8 cellular contexts compared by ENCODE assay signal in genomic region chr19:13099073-13099999, GRCh38. TPM values are rescaled to one million over a fixed set of nuclear protein-coding genes. Genes with fewer than 3 reads are reported as not detected.
DNase-seq lines count a peak whose midpoint lies in the region; ATAC-seq and TF ChIP-seq lines count a peak whose summit lies in the region.

No MANE protein-coding gene starts in this region.

- in situ Hi-C loops in GM13976 (cut with MboI; ENCODE audit: low sequenced_read_pairs, unreplicated experiment): no loop called here

- H3K4me3 Mint-ChIP-seq in osteocyte (ENCODE audit: unreplicated experiment): no peak overlapping the region

- H3K4me1 Mint-ChIP-seq in osteocyte (ENCODE audit: unreplicated experiment): peaks cover 25% of the 10 kb centered on the region

- ATAC-seq in activated naive CD4-positive, alpha-beta T cell treated with anti-CD3 and anti-CD28 coated beads, Interleukin-2, amount 50 U/mL, for 72 hours: peak; percentile 59 to 64

- TF ChIP-seq CTCF in GM13976 (IDR thresholded peaks at IDR 0.05; ENCODE audit: borderline replicate concordance, control extremely low read depth, extremely low read depth, insufficient read depth, missing control alignments): no peak
- no peak for TF ChIP-seq CTCF in osteocyte (IDR thresholded peaks at IDR 0.05)

- no peaks in the 10 kb centered on the region for H3K9me3 Mint-ChIP-seq in activated naive CD4-positive, alpha-beta T cell treated with anti-CD3 and anti-CD28 coated beads, Interleukin-2, amount 50 U/mL, for 72 hours
- H3K9me3 Mint-ChIP-seq in osteocyte (ENCODE audit: unreplicated experiment): no peaks in the 10 kb centered on the region

- no peaks in the 10 kb centered on the region for H3K36me3 Mint-ChIP-seq in activated naive CD4-positive, alpha-beta T cell treated with anti-CD3 and anti-CD28 coated beads, Interleukin-2, amount 50 U/mL, for 72 hours
- peaks cover 5% of the 10 kb centered on the region for H3K36me3 Mint-ChIP-seq in osteocyte (ENCODE audit: unreplicated experiment)

- H3K27ac Mint-ChIP-seq in activated naive CD4-positive, alpha-beta T cell treated with anti-CD3 and anti-CD28 coated beads, Interleukin-2, amount 50 U/mL, for 72 hours: peak overlapping the region; percentile 86 to 93
- no peak overlapping the region for H3K27ac Mint-ChIP-seq in osteocyte (ENCODE audit: unreplicated experiment)

- H3K27me3 Mint-ChIP-seq in osteocyte (ENCODE audit: unreplicated experiment): peaks cover 19% of the 10 kb centered on the region

- peak; percentile 86 for DNase-seq in GM13976 (ENCODE audit: low spot score)
- DNase-seq in SKM-1 (lab: John Stamatoyannopoulos, UW; ENCODE audit: unreplicated experiment): peak; percentile 67
- DNase-seq in activated naive CD4-positive, alpha-beta T cell treated with anti-CD3 and anti-CD28 coated beads, Interleukin-2, amount 50 U/mL, for 72 hours (ENCODE audit: low spot score in 2 of 2): peak; percentile 71 to 87
- peak; percentile 74 for DNase-seq in iris pigment epithelial cell (ENCODE audit: low read depth)
- DNase-seq in stimulated activated CD4-positive, alpha-beta T cell treated with anti-CD3 and anti-CD28 coated beads, TNF-alpha, amount 100 ng/mL, for 1 hour (ENCODE audit: low read depth in 3 of 3, low spot score in 1 of 3): peak; percentile 33 to 56 (median 56)
- no peak for DNase-seq in HCEC 1CT
- no peak for DNase-seq in Ammon's horn (ENCODE audit: low spot score)
- no peak for DNase-seq in osteocyte (ENCODE audit: extremely low spot score, unreplicated experiment)

RNA-seq across cellular contexts. Expression of gene LYL1, which starts 3.3 kb away (rescaled TPM):
- 1 to 10 TPM in 1 of 2 donors, under 1 TPM in 1; 0.71 to 3.2 TPM for total RNA-seq in activated naive CD4-positive, alpha-beta T cell treated with anti-CD3 and anti-CD28 coated beads, Interleukin-2, amount 50 U/mL, for 72 hours
- total RNA-seq in osteocyte: not detected in 2 replicates

RNA-seq across cellular contexts. Expression of gene TRMT1, which starts 17.2 kb away (rescaled TPM):
- 10 to 100 TPM; 65.5 to 82.4 TPM for total RNA-seq in activated naive CD4-positive, alpha-beta T cell treated with anti-CD3 and anti-CD28 coated beads, Interleukin-2, amount 50 U/mL, for 72 hours
- 37.4 and 43.1 TPM in 2 replicates for total RNA-seq in osteocyte

RNA-seq across cellular contexts. Expression of gene NACC1, which starts 18.7 kb away (rescaled TPM):
- 10 to 100 TPM; 56.0 to 67.0 TPM for total RNA-seq in activated naive CD4-positive, alpha-beta T cell treated with anti-CD3 and anti-CD28 coated beads, Interleukin-2, amount 50 U/mL, for 72 hours
- 40.4 and 45.1 TPM in 2 replicates for total RNA-seq in osteocyte

RNA-seq across cellular contexts. Expression of gene STX10, which starts 50.8 kb away (rescaled TPM):
- total RNA-seq in activated naive CD4-positive, alpha-beta T cell treated with anti-CD3 and anti-CD28 coated beads, Interleukin-2, amount 50 U/mL, for 72 hours: 10 to 100 TPM; 67.2 to 77.1 TPM
- total RNA-seq in osteocyte: 48.5 and 50.5 TPM in 2 replicates

RNA-seq across cellular contexts. Expression of gene IER2, which starts 50.9 kb away (rescaled TPM):
- 100 to 1,000 TPM; 111 to 174 TPM for total RNA-seq in activated naive CD4-positive, alpha-beta T cell treated with anti-CD3 and anti-CD28 coated beads, Interleukin-2, amount 50 U/mL, for 72 hours
- total RNA-seq in osteocyte: 109 and 148 TPM in 2 replicates

Comparison
In these comparisons a context has a peak if more than half of its experiments do, and no peak if none do; other contexts are left out.
1. DNase-seq: peak in GM13976 (single experiment), SKM-1 (single experiment), activated naive CD4-positive, alpha-beta T cell treated with anti-CD3 and anti-CD28 coated beads, Interleukin-2, amount 50 U/mL, for 72 hours (2 of 2), iris pigment epithelial cell (single experiment) and stimulated activated CD4-positive, alpha-beta T cell treated with anti-CD3 and anti-CD28 coated beads, TNF-alpha, amount 100 ng/mL, for 1 hour (3 of 3); none in HCEC 1CT (single experiment), Ammon's horn (single experiment) and osteocyte (single experiment).